ENCODE assay signal across 12 cellular contexts in the genomic region with DNA sequence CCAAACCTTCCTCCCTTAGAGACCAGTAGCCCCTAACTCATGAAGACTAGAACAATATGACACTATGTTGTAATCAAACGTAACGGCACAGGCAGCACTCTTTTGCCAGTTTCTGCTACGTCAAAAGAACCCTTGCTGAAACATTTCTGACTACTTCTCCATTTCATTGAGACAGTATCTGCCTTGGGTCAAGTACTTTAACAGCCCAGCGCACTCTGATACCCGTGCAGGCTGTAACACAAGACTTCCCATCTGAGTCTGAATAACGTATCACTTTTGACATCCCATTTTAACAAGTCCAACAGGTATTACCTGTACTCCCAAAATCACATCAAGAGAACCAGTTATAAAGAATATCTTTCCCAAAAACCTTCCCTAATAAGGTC. TPM values are rescaled to one million over a fixed set of nuclear protein-coding genes. Genes with fewer than 3 reads are reported as not detected.
DNase-seq lines count a peak whose midpoint lies in the region; ATAC-seq and TF ChIP-seq lines count a peak whose summit lies in the region.
"Had no signal": no experiment of that assay in that cellular context is flagged by ENCODE, and none has a peak within 500 bp of the region (broad histone marks: within the 10 kb centered on the region; RNA-seq: fewer than 3 reads in every experiment).

No MANE protein-coding gene starts in this region.

- H3K27ac ChIP-seq in HUES6 (ENCODE audit: low read depth, low read length) (peak overlapping the region; percentile 87; the same call in 1 of the 2 replicates), RWPE1 (peak overlapping the region; percentile 81), right atrium auricular region (peak overlapping the region; percentile 89 to 98), spleen (peak overlapping the region in 5 of 8 donors; percentile 28 to 76 (median 74)), ovary (no peak overlapping the region)

- 0 out of 2 replicates have a peak overlapping the region, but pooled peaks have one; percentile 24 for H3K4me3 ChIP-seq in HUES6 (ENCODE audit: low read depth, low read length)
- H3K4me3 ChIP-seq in right atrium auricular region: no peak overlapping the region
- no peak overlapping the region for H3K4me3 ChIP-seq in spleen
- no peak overlapping the region for H3K4me3 ChIP-seq in ovary
- H3K4me3 ChIP-seq: colonic mucosa had no signal

- no peak overlapping the region for H3K9ac ChIP-seq in HUES6 (ENCODE audit: low read length)

- POLR2A ChIA-PET in RWPE1 (lab: Yijun Ruan, JAX; ENCODE audit: low non-redundant PET): no interaction called here

- 41 to 71% (median 45%) methylated on average over 6 of the region's 6 CpGs for WGBS in spleen, 5 donors
- 71 to 82% (median 82%) methylated on average over 6 of the region's 6 CpGs for WGBS in ovary, 3 donors

- DNase-seq in RWPE1 (ENCODE audit: low spot score) (no peak), right atrium auricular region (ENCODE audit: low spot score) (no peak), spleen (no peak), ovary (no peak), NCI-H146 (lab: John Stamatoyannopoulos, UW) (no peak), HUDEP-2 (lab: John Stamatoyannopoulos, UW; ENCODE audit: unreplicated experiment in 76 of 76) (no peak)
- DNase-seq: NCI-H524 treated with DMSO at 0.1 percent for 48 hours, T-helper 9 cell had no signal

- H3K36me3 ChIP-seq in HUES6 (ENCODE audit: control insufficient read depth, insufficient read depth, low read length) (no peaks in the 10 kb centered on the region), right atrium auricular region (no peaks in the 10 kb centered on the region), spleen (no peaks in the 10 kb centered on the region), ovary (no peaks in the 10 kb centered on the region)
- H3K36me3 ChIP-seq: colonic mucosa had no signal

- H3K27me3 ChIP-seq in HUES6 (ENCODE audit: control insufficient read depth, insufficient read depth, low read length) (no peaks in the 10 kb centered on the region), right atrium auricular region (no peaks in the 10 kb centered on the region), spleen (replicated peaks in 1 of 7) (no peaks in the 10 kb centered on the region), ovary (no peaks in the 10 kb centered on the region)
- H3K27me3 ChIP-seq: colonic mucosa had no signal

- H3K4me1 ChIP-seq in HUES6 (ENCODE audit: control insufficient read depth, insufficient read depth, low read length): peaks cover 52% of the 10 kb centered on the region
- H3K4me1 ChIP-seq in right atrium auricular region: peaks cover 0 to 91% of the 10 kb centered on the region in 2 donors
- H3K4me1 ChIP-seq in spleen: peaks cover 0 to 72% (median 21%) of the 10 kb centered on the region in 6 donors
- H3K4me1 ChIP-seq in ovary (ENCODE audit: insufficient read depth): peaks cover 10% of the 10 kb centered on the region

- no peak for ATAC-seq in GM21786 (IDR thresholded peaks at IDR 0.05; ENCODE audit: unreplicated experiment)
- ATAC-seq: activated T-helper 17 cell treated with anti-CD3 and anti-CD28 coated beads, Interleukin-2, amount 50 U/mL, for 72 hours had no signal

- intact Hi-C loops in spleen (cut with DNase I; ENCODE audit: low total_unique reads) (no loop called here), ovary (cut with DNase I) (no loop called here)

- CTCF ChIA-PET in RWPE1 (lab: Yijun Ruan, JAX): no interaction called here

- no peak for TF ChIP-seq CTCF in RWPE1 (conservative IDR thresholded peaks at IDR 0.05; ENCODE audit: low read depth)
- no peak for TF ChIP-seq CTCF in right atrium auricular region (IDR thresholded peaks at IDR 0.05)
- TF ChIP-seq CTCF in spleen (IDR thresholded peaks at IDR 0.05 in 8 of 11, conservative IDR thresholded peaks at IDR 0.05 in 3 of 11): no peak
- no peak for TF ChIP-seq CTCF in ovary (IDR thresholded peaks at IDR 0.05)

- no peak for TF ChIP-seq EP300 in ovary (IDR thresholded peaks at IDR 0.05)

- no peak for TF ChIP-seq POLR2A in spleen (IDR thresholded peaks at IDR 0.05)
- TF ChIP-seq POLR2A in ovary (IDR thresholded peaks at IDR 0.05): no peak

- no peaks in the 10 kb centered on the region for H3K9me3 ChIP-seq in HUES6 (ENCODE audit: control insufficient read depth, insufficient read depth, low read depth, low read length)
- H3K9me3 ChIP-seq in right atrium auricular region: no peaks in the 10 kb centered on the region
- no peaks in the 10 kb centered on the region for H3K9me3 ChIP-seq in spleen
- no peaks in the 10 kb centered on the region for H3K9me3 ChIP-seq in ovary
- H3K9me3 ChIP-seq: colonic mucosa had no signal

RNA-seq across cellular contexts. Expression of a gene that starts 38.4 kb away (rescaled TPM):
- 10 to 100 TPM; 42.3 to 50.3 TPM for total RNA-seq in right atrium auricular region
- 100 to 1,000 TPM in 1 of 7 donors, 10 to 100 TPM in 6; 23.8 to 104 (median 54.5) TPM for total RNA-seq in spleen
- polyA plus RNA-seq in spleen: 10 to 100 TPM in 2 of 3 donors, 1 to 10 TPM in 1; 7.2 to 10.1 (median 10.1) TPM
- 10 to 100 TPM; 14.3 to 44.6 (median 15.8) TPM for total RNA-seq in ovary
- 10 to 100 TPM; 10.8 to 10.9 TPM for polyA plus RNA-seq in ovary

Comparison
In these comparisons a context has a peak if more than half of its experiments do, and no peak if none do; other contexts are left out.
1. H3K27ac ChIP-seq: peak in HUES6 (single experiment), RWPE1 (single experiment), right atrium auricular region (2 of 2) and spleen (5 of 8); none in ovary (0 of 2).